Comparison of ENCODE assay signal across 16 cellular contexts in the genomic region with DNA sequence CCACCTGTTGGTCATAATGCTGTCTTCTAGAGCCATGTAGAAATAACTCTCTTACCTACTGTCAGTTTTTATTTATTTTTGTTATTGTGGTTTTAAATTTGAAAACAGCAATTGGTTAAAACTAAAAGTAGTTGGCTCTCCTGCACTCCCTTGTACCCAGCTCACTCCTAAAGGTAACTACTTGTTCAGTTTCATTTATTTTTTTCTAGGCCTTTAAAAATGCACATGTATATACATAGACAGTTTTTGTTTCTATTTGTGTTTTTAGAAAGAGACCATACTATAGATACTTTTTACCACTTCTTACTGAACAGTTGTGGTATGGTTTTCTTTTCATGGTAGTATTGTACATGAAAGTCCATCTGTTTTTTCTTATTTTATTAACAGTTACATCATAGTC. TPM values are rescaled to one million over a fixed set of nuclear protein-coding genes. Genes with fewer than 3 reads are reported as not detected.
A peak's percentile ranks its signal among the peaks of the same experiment; 100 is the strongest.
DNase-seq lines count a peak whose midpoint lies in the region; ATAC-seq and FAIRE-seq lines count a peak whose summit lies in the region.
"Had no signal": no experiment of that assay in that cellular context is flagged by ENCODE, and none has a peak within 500 bp of the region (broad histone marks: within the 10 kb centered on the region; RNA-seq: fewer than 3 reads in every experiment).

No MANE protein-coding gene starts in this region.

- H3K27ac Mint-ChIP-seq in CD8-positive, alpha-beta memory T cell, result no peak overlapping the region

- peak; percentile 64 for FAIRE-seq in GM18507 (lab: Jason Lieb, UNC)
- FAIRE-seq: K562 had no signal

- H3K36me3 ChIP-seq in CD8-positive, alpha-beta memory T cell (ENCODE audit: insufficient read depth, low read length), result no peaks in the 10 kb centered on the region
- H3K36me3 ChIP-seq: cardiac muscle cell, uterus had no signal

- DNase-seq in GM18507 (ENCODE audit: extremely low spot score, insufficient read length, low read depth) (no peak), NCI-H446 (lab: John Stamatoyannopoulos, UW) (no peak), DMS53 (lab: John Stamatoyannopoulos, UW) (no peak), DMS53 treated with DMSO at 0.1 percent for 48 hours (lab: John Stamatoyannopoulos, UW; ENCODE audit: unreplicated experiment) (no peak)
- DNase-seq in CD8-positive, alpha-beta memory T cell, result no peak
- DNase-seq: activated gamma-delta T cell treated with Interleukin-2 at 50 U/mL for 16 hours, NCI-H2029, nucleus accumbens, T-helper 1 cell, uterus had no signal

- no peaks in the 10 kb centered on the region for H3K4me1 ChIP-seq in CD8-positive, alpha-beta memory T cell (ENCODE audit: insufficient read depth, low read length)
- H3K4me1 ChIP-seq: uterus had no signal

- H3K4me1 Mint-ChIP-seq in CD8-positive, alpha-beta memory T cell, result no peaks in the 10 kb centered on the region

- no peaks in the 10 kb centered on the region for H3K9me3 ChIP-seq in CD8-positive, alpha-beta memory T cell (ENCODE audit: low read length)
- H3K9me3 ChIP-seq: uterus had no signal

- no peak overlapping the region for H3K4me3 Mint-ChIP-seq in CD8-positive, alpha-beta memory T cell

- ATAC-seq in GM21367 (IDR thresholded peaks at IDR 0.05; ENCODE audit: unreplicated experiment), result peak; percentile 80
- peak; percentile 53 for ATAC-seq in HG02943 (IDR thresholded peaks at IDR 0.05; ENCODE audit: low read depth, unreplicated experiment)
- ATAC-seq in HG03521 (IDR thresholded peaks at IDR 0.05; ENCODE audit: unreplicated experiment), result peak; percentile 65
- ATAC-seq: HCT116, K562 had no signal

- H3K4me3 ChIP-seq in CD8-positive, alpha-beta memory T cell (ENCODE audit: low read length), result no peak overlapping the region
- H3K4me3 ChIP-seq: cardiac muscle cell, K562, uterus had no signal

- H3K27ac ChIP-seq in CD8-positive, alpha-beta memory T cell (ENCODE audit: low read depth, low read length), result no peak overlapping the region
- H3K27ac ChIP-seq: cardiac muscle cell had no signal

- POLR2A ChIA-PET in CD8-positive, alpha-beta memory T cell (lab: Charles Lee), result no interaction called here

- H3K27me3 ChIP-seq in CD8-positive, alpha-beta memory T cell (ENCODE audit: insufficient read depth, low read length, poor library complexity, severe bottlenecking), result no peaks in the 10 kb centered on the region
- H3K27me3 ChIP-seq: cardiac muscle cell, uterus had no signal

- no peaks in the 10 kb centered on the region for H3K36me3 Mint-ChIP-seq in CD8-positive, alpha-beta memory T cell

- CTCF ChIA-PET in CD8-positive, alpha-beta memory T cell (lab: Charles Lee), result no interaction called here

- H3K27me3 Mint-ChIP-seq in CD8-positive, alpha-beta memory T cell, result peaks cover 4 to 11% of the 10 kb centered on the region in 2 donors

- H3K9me3 Mint-ChIP-seq in CD8-positive, alpha-beta memory T cell, result no peaks in the 10 kb centered on the region

RNA-seq across cellular contexts. Expression of gene SMAD1, which starts 16.8 kb away (rescaled TPM):
- total RNA-seq in CD8-positive, alpha-beta memory T cell, result 1 to 10 TPM; 1.3 to 1.6 TPM
- 0.52 TPM for polyA plus RNA-seq in CD8-positive, alpha-beta memory T cell
